ENCODE assay signal across 1 cellular context in genomic region chr2:24490674-24491625, GRCh38.
TF ChIP-seq lines count a peak whose summit lies in the region.

Gene NCOA1, plus strand, starts transcription at chr2:24491254. Its CDS starts 167,424 bp downstream, at chr2:24658678.

TF ChIP-seq in K562, 482 proteins besides CTCF, POLR2A, EP300 and RAD21 (continued from another document):
- TF ChIP-seq ZNF512 (tag; IDR thresholded peaks at IDR 0.05) (peak; percentile 16; the same call in 1 of the 2 replicates), RCOR1 (IDR thresholded peaks at IDR 0.05; ENCODE audit: borderline replicate concordance in 1 of 2, low read depth in 2 of 2, low read length in 2 of 2) (peak in 1 of 2 experiments; percentile 71; a peak in 2 of 4 replicates), DIDO1 (tag; IDR thresholded peaks at IDR 0.05; ENCODE audit: low read depth) (no peak), ZNF212 (CRISPR knock-in tag; IDR thresholded peaks at IDR 0.05) (no peak), TFAP4 (CRISPR knock-in tag; IDR thresholded peaks at IDR 0.05; ENCODE audit: borderline replicate concordance) (peak; percentile 83), MLLT1 (IDR thresholded peaks at IDR 0.05) (0 out of 4 replicates have a peak, but pooled peaks of 1 of the 2 experiments have one; percentile 26), ZNF318 (IDR thresholded peaks at IDR 0.05; ENCODE audit: borderline replicate concordance in 1 of 2, low read depth in 1 of 2) (no peak), PHB (CRISPR knock-in tag; IDR thresholded peaks at IDR 0.05) (no peak), CTCFL (IDR thresholded peaks at IDR 0.05; ENCODE audit: borderline replicate concordance, insufficient read depth, low read depth, low read length, poor library complexity, severe bottlenecking) (peak; percentile 83), SMAD4 (CRISPR knock-in tag; conservative IDR thresholded peaks at IDR 0.05) (peak; percentile 65; the same call in 1 of the 2 replicates), PHF8 (IDR thresholded peaks at IDR 0.05; ENCODE audit: borderline replicate concordance, low read length) (peak; percentile 75; the same call in 1 of the 2 replicates), ZNF41 (CRISPR knock-in tag; conservative IDR thresholded peaks at IDR 0.05) (no peak)
